11 cellular contexts compared by ENCODE assay signal in the genomic region with DNA sequence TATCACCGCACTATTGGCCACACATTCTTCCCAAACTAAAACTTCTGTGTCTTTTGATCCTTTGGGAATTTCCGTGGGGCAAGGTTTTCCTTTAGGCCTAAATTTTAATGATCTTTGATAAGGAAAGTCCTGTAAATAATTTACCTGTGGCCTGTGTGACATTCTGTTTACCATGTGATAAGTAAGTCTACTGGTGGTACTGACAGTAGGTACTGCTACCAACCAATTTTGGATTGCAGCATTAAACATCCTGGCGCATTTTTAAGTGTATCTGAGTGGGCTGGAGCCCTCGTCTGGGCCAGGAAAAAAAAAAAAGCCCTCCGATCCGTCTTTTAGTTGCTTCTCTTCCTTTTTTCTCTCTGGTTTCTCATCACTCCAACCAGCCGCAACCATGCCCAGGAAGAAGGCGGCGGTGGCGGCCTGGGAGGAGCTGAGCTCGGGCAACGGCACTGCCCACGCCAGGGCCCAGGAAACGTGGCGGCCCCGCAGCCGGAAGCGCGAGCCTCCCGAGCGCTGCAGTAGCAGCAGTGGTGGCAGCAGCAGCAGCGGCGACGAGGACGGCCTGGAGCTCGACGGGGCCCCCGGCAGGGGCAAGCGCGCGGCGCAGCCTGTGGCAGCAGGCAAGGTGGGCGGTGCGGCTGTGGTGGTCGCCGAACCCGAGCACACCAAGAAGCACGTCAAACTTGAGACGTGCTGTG. TPM values are rescaled to one million over a fixed set of nuclear protein-coding genes. Genes with fewer than 3 reads are reported as not detected.
A peak's percentile ranks its signal among the peaks of the same experiment; 100 is the strongest.
DNase-seq lines count a peak whose midpoint lies in the region; ATAC-seq and TF ChIP-seq lines count a peak whose summit lies in the region.
"Had no signal": no experiment of that assay in that cellular context is flagged by ENCODE, and none has a peak within 500 bp of the region (broad histone marks: within the 10 kb centered on the region; RNA-seq: fewer than 3 reads in every experiment).

No MANE protein-coding gene starts in this region.

- no peaks in the 10 kb centered on the region for H3K9me3 ChIP-seq in mesenchymal stem cell (ENCODE audit: control insufficient read depth, low read length)
- no peaks in the 10 kb centered on the region for H3K9me3 ChIP-seq in suprapubic skin

- peak; percentile 42 for DNase-seq in activated T-helper 2 cell treated with anti-CD3 and anti-CD28 coated beads, Interferon-gamma antibody, Interleukin-2, Interleukin-4, amounts not matched to agents 10 μg/mL and 5 μg/mL and 100 μg/mL, durations not matched to agents 14 hours and 24 hours and 36 hours (ENCODE audit: low spot score)
- no peak for DNase-seq in mesenchymal stem cell
- DNase-seq in stimulated activated naive CD8-positive, alpha-beta T cell treated with anti-CD3 and anti-CD28 coated beads, Interleukin-15, amount 100 ng/mL, for 72 hours: peak; percentile 47 to 68
- DNase-seq in GM19238 (ENCODE audit: insufficient read length, low spot score): no peak
- no peak for DNase-seq in suprapubic skin (ENCODE audit: low spot score in 2 of 2)
- no peak for DNase-seq in ureter (ENCODE audit: low spot score)

- no peaks in the 10 kb centered on the region for H3K36me3 Mint-ChIP-seq in T-helper 1 cell treated with Interleukin-12 subunit alpha and Interleukin-12 subunit beta and Interleukin-4 antibody, amounts not matched to agents 30 μg/mL and 1 μg/mL, for 36 hours (ENCODE audit: low read depth)
- H3K36me3 Mint-ChIP-seq in activated T-helper 2 cell treated with anti-CD3 and anti-CD28 coated beads, Interferon-gamma antibody, Interleukin-2, Interleukin-4, amounts not matched to agents 10 μg/mL and 5 μg/mL and 100 μg/mL, durations not matched to agents 14 hours and 24 hours and 36 hours (ENCODE audit: low read depth): no peaks in the 10 kb centered on the region

- no peaks in the 10 kb centered on the region for H3K79me1 ChIP-seq in mesenchymal stem cell (replicated peaks; ENCODE audit: low read length, poor library complexity, severe bottlenecking)

- peak overlapping the region; percentile 57 for H2BK5ac ChIP-seq in mesenchymal stem cell (ENCODE audit: low read depth, low read length, poor library complexity, severe bottlenecking)

- no peak overlapping the region for H3K18ac ChIP-seq in mesenchymal stem cell (ENCODE audit: low read depth in 1 of 2, low read length in 2 of 2)

- H3K27ac ChIP-seq in mesenchymal stem cell (ENCODE audit: low read length, poor library complexity, severe bottlenecking): no peak overlapping the region
- H3K27ac ChIP-seq in suprapubic skin: no peak overlapping the region
- H3K27ac ChIP-seq: KMS-11 had no signal

- no peak overlapping the region for H2BK12ac ChIP-seq in mesenchymal stem cell (ENCODE audit: low read length in 2 of 2)

- H3K27me3 Mint-ChIP-seq in T-helper 1 cell treated with Interleukin-12 subunit alpha and Interleukin-12 subunit beta and Interleukin-4 antibody, amounts not matched to agents 30 μg/mL and 1 μg/mL, for 36 hours (ENCODE audit: low read depth): no peaks in the 10 kb centered on the region
- no peaks in the 10 kb centered on the region for H3K27me3 Mint-ChIP-seq in activated T-helper 2 cell treated with anti-CD3 and anti-CD28 coated beads, Interferon-gamma antibody, Interleukin-2, Interleukin-4, amounts not matched to agents 10 μg/mL and 5 μg/mL and 100 μg/mL, durations not matched to agents 14 hours and 24 hours and 36 hours (ENCODE audit: low read depth)
- H3K27me3 Mint-ChIP-seq in stimulated activated naive CD8-positive, alpha-beta T cell treated with anti-CD3 and anti-CD28 coated beads, Interleukin-15, amount 100 ng/mL, for 72 hours: no peaks in the 10 kb centered on the region

- H4K91ac ChIP-seq in mesenchymal stem cell (ENCODE audit: low read length): no peak overlapping the region

- H2AFZ ChIP-seq in mesenchymal stem cell (ENCODE audit: low read depth, low read length): no peak overlapping the region

- WGBS in mesenchymal stem cell: 86% methylated on average over 35 of the region's 39 CpGs
- WGBS in suprapubic skin: 76% methylated on average over 30 of the region's 39 CpGs

- H3K27ac Mint-ChIP-seq in T-helper 1 cell treated with Interleukin-12 subunit alpha and Interleukin-12 subunit beta and Interleukin-4 antibody, amounts not matched to agents 30 μg/mL and 1 μg/mL, for 36 hours: peak overlapping the region; percentile 89
- H3K27ac Mint-ChIP-seq in activated T-helper 2 cell treated with anti-CD3 and anti-CD28 coated beads, Interferon-gamma antibody, Interleukin-2, Interleukin-4, amounts not matched to agents 10 μg/mL and 5 μg/mL and 100 μg/mL, durations not matched to agents 14 hours and 24 hours and 36 hours: peak overlapping the region; percentile 88
- peak overlapping the region; percentile 96 to 99 for H3K27ac Mint-ChIP-seq in stimulated activated naive CD8-positive, alpha-beta T cell treated with anti-CD3 and anti-CD28 coated beads, Interleukin-15, amount 100 ng/mL, for 72 hours

- intact Hi-C loops in activated T-helper 2 cell treated with anti-CD3 and anti-CD28 coated beads, Interferon-gamma antibody, Interleukin-2, Interleukin-4, amounts not matched to agents 10 μg/mL and 5 μg/mL and 100 μg/mL, durations not matched to agents 14 hours and 24 hours and 36 hours (cut with micrococcal nuclease): no loop called here

- H3K4me1 Mint-ChIP-seq in T-helper 1 cell treated with Interleukin-12 subunit alpha and Interleukin-12 subunit beta and Interleukin-4 antibody, amounts not matched to agents 30 μg/mL and 1 μg/mL, for 36 hours (ENCODE audit: low read depth): peaks cover 18% of the 10 kb centered on the region
- H3K4me1 Mint-ChIP-seq in activated T-helper 2 cell treated with anti-CD3 and anti-CD28 coated beads, Interferon-gamma antibody, Interleukin-2, Interleukin-4, amounts not matched to agents 10 μg/mL and 5 μg/mL and 100 μg/mL, durations not matched to agents 14 hours and 24 hours and 36 hours (ENCODE audit: low read depth): peaks cover 10% of the 10 kb centered on the region
- peaks cover 29% of the 10 kb centered on the region for H3K4me1 Mint-ChIP-seq in stimulated activated naive CD8-positive, alpha-beta T cell treated with anti-CD3 and anti-CD28 coated beads, Interleukin-15, amount 100 ng/mL, for 72 hours
- H3K4me1 Mint-ChIP-seq: neural crest cell had no signal

- no peak for TF ChIP-seq EP300 in suprapubic skin (IDR thresholded peaks at IDR 0.05)

- H3K9me3 Mint-ChIP-seq in T-helper 1 cell treated with Interleukin-12 subunit alpha and Interleukin-12 subunit beta and Interleukin-4 antibody, amounts not matched to agents 30 μg/mL and 1 μg/mL, for 36 hours: no peaks in the 10 kb centered on the region
- H3K9me3 Mint-ChIP-seq in activated T-helper 2 cell treated with anti-CD3 and anti-CD28 coated beads, Interferon-gamma antibody, Interleukin-2, Interleukin-4, amounts not matched to agents 10 μg/mL and 5 μg/mL and 100 μg/mL, durations not matched to agents 14 hours and 24 hours and 36 hours: no peaks in the 10 kb centered on the region
- no peaks in the 10 kb centered on the region for H3K9me3 Mint-ChIP-seq in stimulated activated naive CD8-positive, alpha-beta T cell treated with anti-CD3 and anti-CD28 coated beads, Interleukin-15, amount 100 ng/mL, for 72 hours

- no peak overlapping the region for H3K14ac ChIP-seq in mesenchymal stem cell (ENCODE audit: low read length in 2 of 2)

- no peak for TF ChIP-seq POLR2A in suprapubic skin (IDR thresholded peaks at IDR 0.05)

- no peak overlapping the region for H2BK15ac ChIP-seq in mesenchymal stem cell (ENCODE audit: low read depth, poor library complexity, severe bottlenecking)

- no peak overlapping the region for H2AK5ac ChIP-seq in mesenchymal stem cell (ENCODE audit: low read length, severe bottlenecking)

- no peak overlapping the region for H3K9ac ChIP-seq in mesenchymal stem cell (ENCODE audit: low read length)
- H3K9ac ChIP-seq: KMS-11 had no signal

- H4K8ac ChIP-seq in mesenchymal stem cell (ENCODE audit: low read length): peak overlapping the region; percentile 49

- no peak overlapping the region for H3K4me2 ChIP-seq in mesenchymal stem cell (ENCODE audit: low read length, poor library complexity, severe bottlenecking)
- H3K4me2 ChIP-seq: KMS-11 had no signal

- H3K4me3 Mint-ChIP-seq in T-helper 1 cell treated with Interleukin-12 subunit alpha and Interleukin-12 subunit beta and Interleukin-4 antibody, amounts not matched to agents 30 μg/mL and 1 μg/mL, for 36 hours: peak overlapping the region; percentile 77
- H3K4me3 Mint-ChIP-seq in activated T-helper 2 cell treated with anti-CD3 and anti-CD28 coated beads, Interferon-gamma antibody, Interleukin-2, Interleukin-4, amounts not matched to agents 10 μg/mL and 5 μg/mL and 100 μg/mL, durations not matched to agents 14 hours and 24 hours and 36 hours (ENCODE audit: low read depth): peak overlapping the region; percentile 73
- H3K4me3 Mint-ChIP-seq in stimulated activated naive CD8-positive, alpha-beta T cell treated with anti-CD3 and anti-CD28 coated beads, Interleukin-15, amount 100 ng/mL, for 72 hours: peak overlapping the region; percentile 84 to 87
- H3K4me3 Mint-ChIP-seq: neural crest cell had no signal

- H3K4me3 ChIP-seq in mesenchymal stem cell (ENCODE audit: insufficient read depth in 1 of 2, low read depth in 1 of 2, low read length in 2 of 2): no peak overlapping the region
- H3K4me3 ChIP-seq in suprapubic skin: no peak overlapping the region

- H3K27me3 ChIP-seq in mesenchymal stem cell (ENCODE audit: control insufficient read depth in 1 of 2, insufficient read depth in 1 of 2, low read length in 2 of 2) (peaks cover 0 to 26% of the 10 kb centered on the region in 2 experiments), suprapubic skin (no peaks in the 10 kb centered on the region)

- H3K4ac ChIP-seq in mesenchymal stem cell (ENCODE audit: low read depth in 1 of 2, low read length in 2 of 2): no peak overlapping the region

- H2BK120ac ChIP-seq in mesenchymal stem cell (ENCODE audit: low read depth, low read length): no peak overlapping the region

- peak; percentile 94 for ATAC-seq in stimulated activated naive CD8-positive, alpha-beta T cell treated with anti-CD3 and anti-CD28 coated beads, Interleukin-15, amount 100 ng/mL, for 72 hours
- ATAC-seq in GM21619 (IDR thresholded peaks at IDR 0.05; ENCODE audit: unreplicated experiment): no peak

- H3K36me3 ChIP-seq in mesenchymal stem cell (ENCODE audit: control insufficient read depth in 1 of 2, insufficient read depth in 2 of 2, low read depth in 1 of 2, low read length in 2 of 2): no peaks in the 10 kb centered on the region
- no peaks in the 10 kb centered on the region for H3K36me3 ChIP-seq in suprapubic skin

- H3K23ac ChIP-seq in mesenchymal stem cell (ENCODE audit: low read length in 2 of 2): no peak overlapping the region

- no peak for TF ChIP-seq CTCF in suprapubic skin (IDR thresholded peaks at IDR 0.05)

- H3K4me1 ChIP-seq in mesenchymal stem cell (ENCODE audit: control insufficient read depth, insufficient read depth, low read depth, low read length): no peaks in the 10 kb centered on the region
- no peaks in the 10 kb centered on the region for H3K4me1 ChIP-seq in suprapubic skin

RNA-seq across cellular contexts. Expression of gene ASRGL1, which starts 33.6 kb away (rescaled TPM):
- total RNA-seq in activated T-helper 2 cell treated with anti-CD3 and anti-CD28 coated beads, Interferon-gamma antibody, Interleukin-2, Interleukin-4, amounts not matched to agents 10 μg/mL and 5 μg/mL and 100 μg/mL, durations not matched to agents 14 hours and 24 hours and 36 hours: 6.1 and 7.4 TPM in 2 replicates
- polyA plus RNA-seq in mesenchymal stem cell (2013, experiment 1 of 2): 0.93 TPM
- polyA plus RNA-seq in mesenchymal stem cell (2013, experiment 2 of 2): 1.0 TPM
- total RNA-seq in suprapubic skin (10 to 100 TPM in 1 of 4 donors, 1 to 10 TPM in 3; 2.5 to 10.5 (median 5.2) TPM), ureter (6.2 TPM)

RNA-seq across cellular contexts. Expression of gene SCGB1A1, which starts 47.9 kb away (rescaled TPM):
- total RNA-seq in activated T-helper 2 cell treated with anti-CD3 and anti-CD28 coated beads, Interferon-gamma antibody, Interleukin-2, Interleukin-4, amounts not matched to agents 10 μg/mL and 5 μg/mL and 100 μg/mL, durations not matched to agents 14 hours and 24 hours and 36 hours: not detected in 2 replicates
- polyA plus RNA-seq in mesenchymal stem cell (2013, experiment 1 of 2): not detected
- polyA plus RNA-seq in mesenchymal stem cell (2013, experiment 2 of 2): not detected
- total RNA-seq in suprapubic skin: not detected
- not detected for total RNA-seq in ureter
- total RNA-seq: neural crest cell, temporal lobe had no signal

Comparison
In these comparisons a context has a peak if more than half of its experiments do, and no peak if none do; other contexts are left out.
1. DNase-seq: peak in activated T-helper 2 cell treated with anti-CD3 and anti-CD28 coated beads, Interferon-gamma antibody, Interleukin-2, Interleukin-4, amounts not matched to agents 10 μg/mL and 5 μg/mL and 100 μg/mL, durations not matched to agents 14 hours and 24 hours and 36 hours (single experiment) and stimulated activated naive CD8-positive, alpha-beta T cell treated with anti-CD3 and anti-CD28 coated beads, Interleukin-15, amount 100 ng/mL, for 72 hours (2 of 2); none in mesenchymal stem cell (single experiment), GM19238 (single experiment), suprapubic skin (0 of 2) and ureter (single experiment).
2. Peak in every context shown above with its lines, with median percentiles within 50 percentile points of each other: H3K27ac Mint-ChIP-seq and H3K4me3 Mint-ChIP-seq.